8 cellular contexts compared by ENCODE assay signal in the genomic region with DNA sequence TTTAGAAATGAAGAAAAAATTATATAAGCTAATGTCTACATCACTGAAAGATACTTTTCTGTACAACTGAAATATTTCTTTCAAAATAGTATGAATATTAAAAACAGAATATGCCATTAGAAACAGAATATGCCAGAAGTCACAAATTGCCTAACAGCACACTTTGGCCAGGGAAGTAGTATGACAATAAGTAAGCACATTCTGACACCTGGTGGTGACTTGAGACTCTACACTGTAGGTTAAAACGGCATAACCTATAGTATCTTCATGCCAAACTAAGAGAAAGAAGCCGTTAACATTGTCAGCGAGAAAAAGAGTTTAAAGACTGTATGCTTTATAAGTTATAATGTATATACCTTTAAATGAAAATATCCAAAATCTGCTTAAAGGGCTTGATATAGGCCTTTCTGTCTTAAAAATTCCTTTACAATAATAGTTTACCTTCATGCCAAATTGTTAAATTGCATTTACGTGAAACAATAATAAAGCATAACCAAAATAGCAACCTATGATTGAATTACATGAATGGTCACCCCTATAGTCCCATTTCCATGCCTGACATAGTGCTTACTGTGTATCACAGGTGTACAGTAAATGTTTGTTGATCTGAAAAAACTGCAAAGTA.
DNase-seq lines count a peak whose midpoint lies in the region; ATAC-seq and TF ChIP-seq lines count a peak whose summit lies in the region.

No MANE protein-coding gene starts in this region.

- DNase-seq in AG08396 (ENCODE audit: low spot score) = peak; percentile 64
- peak; percentile 35 to 87 (median 86) for DNase-seq in NCI-H1417 (lab: John Stamatoyannopoulos, UW)
- DNase-seq in cerebellar cortex (ENCODE audit: low spot score) = peak; percentile 91
- DNase-seq in kidney tubule cell (ENCODE audit: low spot score) = peak; percentile 75
- peak; percentile 11 to 37 (median 12) for DNase-seq in stimulated activated CD4-positive, alpha-beta T cell treated with anti-CD3 and anti-CD28 coated beads, TNF-alpha, amount 100 ng/mL, for 24 hours (ENCODE audit: low read depth in 3 of 3)

- no peak overlapping the region for H3K4me2 ChIP-seq in SU-DHL-6 (ENCODE audit: low read depth, low read length, poor library complexity, severe bottlenecking)

- no peak overlapping the region for H3K27ac ChIP-seq in SU-DHL-6 (ENCODE audit: low read depth, low read length)

- no peaks in the 10 kb centered on the region for H3K9me2 ChIP-seq in SU-DHL-6 (replicated peaks; ENCODE audit: insufficient read depth, low read length)

- H2AFZ ChIP-seq in SU-DHL-6 (ENCODE audit: low read depth, low read length, severe bottlenecking) = no peak overlapping the region

- H3K9me3 ChIP-seq in SU-DHL-6 (ENCODE audit: insufficient read depth, low read length) = no peaks in the 10 kb centered on the region

- no peaks in the 10 kb centered on the region for H3K79me2 ChIP-seq in SU-DHL-6 (ENCODE audit: insufficient read depth, low read length)

- no peaks in the 10 kb centered on the region for H3F3A ChIP-seq in SU-DHL-6 (ENCODE audit: insufficient read depth)

- H3K27me3 ChIP-seq in SU-DHL-6 (ENCODE audit: low read length) = no peaks in the 10 kb centered on the region

- no peak overlapping the region for H3K9ac ChIP-seq in SU-DHL-6 (ENCODE audit: low read length)

- no peaks in the 10 kb centered on the region for H4K20me1 ChIP-seq in SU-DHL-6 (ENCODE audit: low read depth, low read length)

- no peak overlapping the region for H3K4me3 ChIP-seq in SU-DHL-6 (ENCODE audit: insufficient read depth, low read length, poor library complexity, severe bottlenecking)

- ATAC-seq in GM18502 (IDR thresholded peaks at IDR 0.05; ENCODE audit: poor library complexity, unreplicated experiment) (peak; percentile 98), HG02852 (IDR thresholded peaks at IDR 0.05; ENCODE audit: unreplicated experiment) (peak; percentile 93)

- TF ChIP-seq CTCF in SU-DHL-6 (IDR thresholded peaks at IDR 0.05; ENCODE audit: insufficient read depth, low read length, poor library complexity, severe bottlenecking) = peak; percentile 35

- H3K36me3 ChIP-seq in SU-DHL-6 (ENCODE audit: low read length) = no peaks in the 10 kb centered on the region

Comparison
In these comparisons a context has a peak if more than half of its experiments do, and no peak if none do; other contexts are left out.
1. DNase-seq: peak in every context shown above with its lines; median percentile 91 in cerebellar cortex; 86 in NCI-H1417; 75 in kidney tubule cell; 64 in AG08396; 12 in stimulated activated CD4-positive, alpha-beta T cell treated with anti-CD3 and anti-CD28 coated beads, TNF-alpha, amount 100 ng/mL, for 24 hours.